ENCODE assay signal across 8 cellular contexts in the genomic region with DNA sequence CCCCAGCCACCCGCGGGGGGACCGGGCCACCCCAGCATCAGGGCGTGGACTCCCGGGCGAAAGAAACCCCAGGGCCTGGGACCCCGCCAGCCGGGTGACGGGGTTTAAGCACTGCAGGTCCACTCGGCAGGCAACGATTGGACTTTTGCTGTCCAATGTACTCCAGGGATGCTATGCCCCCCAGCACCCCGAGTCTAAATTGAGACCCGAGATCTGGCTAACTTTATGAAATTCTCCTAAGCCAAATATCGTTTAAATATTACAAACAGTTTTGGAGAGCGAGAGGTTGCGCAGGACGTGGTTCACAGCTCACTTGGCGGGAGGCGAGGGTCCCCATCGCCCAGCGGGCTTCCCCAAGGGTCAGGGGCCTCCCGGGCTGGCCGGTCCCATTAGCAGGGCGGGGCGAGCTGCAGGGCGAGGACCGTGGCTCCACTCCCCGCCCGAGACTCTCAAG.
DNase-seq lines count a peak whose midpoint lies in the region; ATAC-seq and TF ChIP-seq lines count a peak whose summit lies in the region.

No MANE protein-coding gene starts in this region.

- no peaks in the 10 kb centered on the region for H3K9me3 Mint-ChIP-seq in activated naive CD8-positive, alpha-beta T cell treated with anti-CD3 and anti-CD28 coated beads, Interleukin-2, amount 50 U/mL, for 24 hours

- H3K36me3 ChIP-seq in iPS DF 6.9 (ENCODE audit: control insufficient read depth, insufficient read depth, low read length) = peaks cover 19% of the 10 kb centered on the region

- H3K4me3 Mint-ChIP-seq in activated naive CD8-positive, alpha-beta T cell treated with anti-CD3 and anti-CD28 coated beads, Interleukin-2, amount 50 U/mL, for 24 hours = peak overlapping the region; percentile 85

- H3K27ac Mint-ChIP-seq in activated naive CD8-positive, alpha-beta T cell treated with anti-CD3 and anti-CD28 coated beads, Interleukin-2, amount 50 U/mL, for 24 hours = no peak overlapping the region

- no peak for TF ChIP-seq CTCF in GM12864 (IDR thresholded peaks at IDR 0.05; ENCODE audit: low read depth, low read length, missing control alignments)

- H3K4me1 ChIP-seq in iPS DF 6.9 (ENCODE audit: control insufficient read depth, insufficient read depth, low read length) = no peaks in the 10 kb centered on the region

- H3K4me1 Mint-ChIP-seq in activated naive CD8-positive, alpha-beta T cell treated with anti-CD3 and anti-CD28 coated beads, Interleukin-2, amount 50 U/mL, for 24 hours = peaks cover 22% of the 10 kb centered on the region

- no peak overlapping the region for H3K27ac ChIP-seq in iPS DF 6.9 (ENCODE audit: low read length)

- no CpG with 5 or more reads among the region's 29 CpGs for WGBS in iPS DF 6.9 (ENCODE audit: insufficient coverage, insufficient read length)

- no peaks in the 10 kb centered on the region for H3K9me3 ChIP-seq in iPS DF 6.9 (ENCODE audit: control insufficient read depth, insufficient read depth, low read length)

- peak; percentile 4 for ATAC-seq in HG03175 (IDR thresholded peaks at IDR 0.05; ENCODE audit: unreplicated experiment)
- ATAC-seq in activated naive CD8-positive, alpha-beta T cell treated with anti-CD3 and anti-CD28 coated beads, Interleukin-2, amount 50 U/mL, for 24 hours = no peak
- ATAC-seq in GM19023 (IDR thresholded peaks at IDR 0.05; ENCODE audit: unreplicated experiment) = no peak
- no peak for ATAC-seq in GM18517 (IDR thresholded peaks at IDR 0.05; ENCODE audit: unreplicated experiment)

- H3K4me3 ChIP-seq in GM12864 (ENCODE audit: low read depth, low read length) (peak overlapping the region; percentile 81), iPS DF 6.9 (ENCODE audit: low read length) (peak overlapping the region; percentile 91; the same call in 1 of the 2 replicates)

- H3K36me3 Mint-ChIP-seq in activated naive CD8-positive, alpha-beta T cell treated with anti-CD3 and anti-CD28 coated beads, Interleukin-2, amount 50 U/mL, for 24 hours (ENCODE audit: low read depth) = peaks cover 15% of the 10 kb centered on the region

- no peaks in the 10 kb centered on the region for H3K27me3 Mint-ChIP-seq in activated naive CD8-positive, alpha-beta T cell treated with anti-CD3 and anti-CD28 coated beads, Interleukin-2, amount 50 U/mL, for 24 hours

- no peaks in the 10 kb centered on the region for H3K27me3 ChIP-seq in iPS DF 6.9 (ENCODE audit: control insufficient read depth, insufficient read depth, low read length)

- DNase-seq in GM12864 (ENCODE audit: low read depth) = no peak
- no peak for DNase-seq in activated naive CD8-positive, alpha-beta T cell treated with anti-CD3 and anti-CD28 coated beads, Interleukin-2, amount 50 U/mL, for 24 hours
- DNase-seq in iPS DF 6.9 (ENCODE audit: low read depth, low spot score) = no peak
- peak; percentile 17 for DNase-seq in smooth muscle cell of the brain vasculature (ENCODE audit: low read depth, low spot score)
- no peak for DNase-seq in AG08396 (ENCODE audit: low spot score)
